In the genomic region with DNA sequence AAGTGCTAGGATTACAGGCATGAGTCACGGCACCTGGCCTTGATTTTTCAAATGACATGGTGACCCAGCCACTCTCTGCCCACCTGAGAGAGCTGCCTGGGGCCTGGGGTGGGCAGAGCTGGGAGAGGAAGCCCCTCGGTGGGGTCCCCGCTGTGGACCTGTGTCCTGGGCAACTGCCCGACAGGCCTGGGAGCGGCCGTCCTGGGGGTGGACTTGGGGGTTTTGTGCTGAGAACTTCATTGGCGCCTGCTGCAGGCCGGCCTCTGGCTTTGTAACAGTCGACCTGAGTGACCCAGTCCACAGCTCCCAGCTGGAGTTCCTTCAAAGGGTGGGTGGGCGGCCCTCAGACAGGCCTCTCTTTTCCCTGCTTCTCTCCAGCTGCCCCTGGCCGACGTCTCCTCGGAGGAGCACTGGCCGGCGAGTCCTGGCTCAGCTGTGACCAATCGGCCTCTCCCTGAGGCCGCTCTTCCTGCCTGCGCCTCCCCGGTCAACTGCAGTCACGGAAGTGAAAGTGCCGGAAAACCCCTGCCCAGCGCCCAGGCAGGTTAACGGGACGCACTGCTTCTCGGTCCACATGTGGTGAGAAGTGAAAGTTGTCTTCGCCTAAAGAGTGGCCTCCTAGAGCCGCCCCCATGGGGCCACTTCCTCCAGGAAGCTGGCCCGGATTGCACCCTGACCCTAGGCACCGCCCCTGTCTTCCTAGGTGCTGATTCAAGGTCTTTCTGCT, we compare ENCODE assay signal across 13 cellular contexts. TPM values are rescaled to one million over a fixed set of nuclear protein-coding genes. Genes with fewer than 3 reads are reported as not detected.
DNase-seq lines count a peak whose midpoint lies in the region; ATAC-seq and TF ChIP-seq lines count a peak whose summit lies in the region.
"Had no signal": no experiment of that assay in that cellular context is flagged by ENCODE, and none has a peak within 500 bp of the region (broad histone marks: within the 10 kb centered on the region; RNA-seq: fewer than 3 reads in every experiment).

No MANE protein-coding gene starts in this region.

- peaks cover 31% of the 10 kb centered on the region for H3K4me1 ChIP-seq in cardiac muscle cell (ENCODE audit: low read depth)

- DNase-seq in Ammon's horn (ENCODE audit: low spot score) (peak; percentile 24), cardiac muscle cell (ENCODE audit: low read depth in 1 of 2, low spot score in 1 of 2) (no peak), NCI-H1417 treated with DMSO at 0.1 percent for 48 hours (lab: John Stamatoyannopoulos, UW) (no peak), COLO668 (lab: John Stamatoyannopoulos, UW; ENCODE audit: unreplicated experiment) (no peak)
- no peak for DNase-seq in activated CD8-positive, alpha-beta memory T cell treated with anti-CD3 and anti-CD28 coated beads, Interleukin-2, amount 10 ng/mL, durations not matched to agents 7 days and 5 days
- DNase-seq: amniotic stem cell, NCI-H2081 treated with DMSO at 0.1 percent for 48 hours had no signal

- H3K27ac ChIP-seq in cardiac muscle cell = peak overlapping the region; percentile 70
- H3K27ac ChIP-seq: suprapubic skin had no signal

- H3K9me3 ChIP-seq in cardiac muscle cell (ENCODE audit: low read depth) = no peaks in the 10 kb centered on the region
- H3K9me3 ChIP-seq: suprapubic skin had no signal

- H3K27me3 ChIP-seq in cardiac muscle cell = no peaks in the 10 kb centered on the region

- CTCF ChIA-PET in activated CD8-positive, alpha-beta memory T cell treated with anti-CD3 and anti-CD28 coated beads, Interleukin-2, amount 10 ng/mL, durations not matched to agents 7 days and 5 days (lab: Charles Lee) = no interaction called here

- H3K36me3 Mint-ChIP-seq in activated CD8-positive, alpha-beta memory T cell treated with anti-CD3 and anti-CD28 coated beads, Interleukin-2, amount 10 ng/mL, durations not matched to agents 7 days and 5 days = no peaks in the 10 kb centered on the region

- H3K4me3 ChIP-seq in cardiac muscle cell = no peak overlapping the region
- H3K4me3 ChIP-seq: suprapubic skin had no signal

- ATAC-seq in GM18907 (IDR thresholded peaks at IDR 0.05; ENCODE audit: unreplicated experiment) (peak; percentile 22), HG03342 (IDR thresholded peaks at IDR 0.05; ENCODE audit: unreplicated experiment) (peak; percentile 29), HG03439 (IDR thresholded peaks at IDR 0.05; ENCODE audit: unreplicated experiment) (no peak)
- no peak for ATAC-seq in activated CD8-positive, alpha-beta memory T cell treated with anti-CD3 and anti-CD28 coated beads, Interleukin-2, amount 10 ng/mL, durations not matched to agents 7 days and 5 days

- TF ChIP-seq CTCF in cardiac muscle cell (IDR thresholded peaks at IDR 0.05; ENCODE audit: low read depth, low read length) = no peak

- H3K27me3 Mint-ChIP-seq in activated CD8-positive, alpha-beta memory T cell treated with anti-CD3 and anti-CD28 coated beads, Interleukin-2, amount 10 ng/mL, durations not matched to agents 7 days and 5 days = peaks cover 38% of the 10 kb centered on the region

- H3K36me3 ChIP-seq in cardiac muscle cell = no peaks in the 10 kb centered on the region
- H3K36me3 ChIP-seq: suprapubic skin had no signal

- H3K4me3 Mint-ChIP-seq in activated CD8-positive, alpha-beta memory T cell treated with anti-CD3 and anti-CD28 coated beads, Interleukin-2, amount 10 ng/mL, durations not matched to agents 7 days and 5 days = no peak overlapping the region

- H3K27ac Mint-ChIP-seq in activated CD8-positive, alpha-beta memory T cell treated with anti-CD3 and anti-CD28 coated beads, Interleukin-2, amount 10 ng/mL, durations not matched to agents 7 days and 5 days = no peak overlapping the region

- peaks cover 6% of the 10 kb centered on the region for H3K4me1 Mint-ChIP-seq in activated CD8-positive, alpha-beta memory T cell treated with anti-CD3 and anti-CD28 coated beads, Interleukin-2, amount 10 ng/mL, durations not matched to agents 7 days and 5 days

- no peaks in the 10 kb centered on the region for H3K9me3 Mint-ChIP-seq in activated CD8-positive, alpha-beta memory T cell treated with anti-CD3 and anti-CD28 coated beads, Interleukin-2, amount 10 ng/mL, durations not matched to agents 7 days and 5 days (ENCODE audit: low read depth)

RNA-seq across cellular contexts. Expression of gene CBFA2T3, which starts 5.5 kb away (rescaled TPM):
- 0.21 and 0.69 TPM in 2 replicates for total RNA-seq in cardiac muscle cell
- polyA plus RNA-seq in cardiac muscle cell = 1.5 and 3.3 TPM in 2 replicates
- total RNA-seq in activated CD8-positive, alpha-beta memory T cell treated with anti-CD3 and anti-CD28 coated beads, Interleukin-2, amount 10 ng/mL, durations not matched to agents 7 days and 5 days = under 1 TPM in 1 of 2 experiments, not detected in 1; 0.21 TPM
- total RNA-seq: RPMI7951 had no signal
- polyA plus RNA-seq: AG04450 had no signal

Comparison
In these comparisons a context has a peak if more than half of its experiments do, and no peak if none do; other contexts are left out.
1. ATAC-seq: peak in GM18907 (single experiment) and HG03342 (single experiment); none in activated CD8-positive, alpha-beta memory T cell treated with anti-CD3 and anti-CD28 coated beads, Interleukin-2, amount 10 ng/mL, durations not matched to agents 7 days and 5 days (single experiment) and HG03439 (single experiment).